17 cellular contexts compared by ENCODE assay signal in the genomic region with DNA sequence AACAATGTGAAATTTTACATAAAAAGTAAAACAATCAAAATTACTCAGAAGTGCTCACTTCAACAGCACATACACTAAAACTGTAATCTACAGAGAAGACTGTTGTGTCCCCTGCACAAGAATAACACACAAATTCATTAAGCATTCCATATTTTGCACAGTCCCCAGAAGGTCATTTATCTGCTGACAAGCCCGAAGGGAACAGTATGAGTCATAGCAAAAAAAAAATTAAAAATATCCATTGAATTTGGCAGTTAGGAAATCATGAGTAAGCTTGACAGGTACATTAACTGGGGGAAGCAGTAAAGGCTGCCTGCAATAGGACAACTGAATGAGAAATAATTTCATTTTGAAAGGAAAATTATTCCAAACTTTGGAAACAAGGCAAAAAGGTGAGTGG. TPM values are rescaled to one million over a fixed set of nuclear protein-coding genes. Genes with fewer than 3 reads are reported as not detected.
A peak's percentile ranks its signal among the peaks of the same experiment; 100 is the strongest.
DNase-seq lines count a peak whose midpoint lies in the region; ATAC-seq and TF ChIP-seq lines count a peak whose summit lies in the region.
"Had no signal": no experiment of that assay in that cellular context is flagged by ENCODE, and none has a peak within 500 bp of the region (broad histone marks: within the 10 kb centered on the region; RNA-seq: fewer than 3 reads in every experiment).

No MANE protein-coding gene starts in this region.

- H3K4me3 ChIP-seq in AG10803 (ENCODE audit: low read length) (no peak overlapping the region), SK-N-SH (ENCODE audit: low read depth in 2 of 2, low read length in 1 of 2) (no peak overlapping the region), fibroblast of lung (replicated peaks in 1 of 4; ENCODE audit: control extremely low read depth in 1 of 4, insufficient read depth in 1 of 4, low read depth in 3 of 4, low read length in 4 of 4) (no peak overlapping the region), stomach (no peak overlapping the region)
- H3K4me3 ChIP-seq: cardiac muscle cell, HAP-1, left lung, suprapubic skin had no signal

- no peak for TF ChIP-seq RAD21 in SK-N-SH (IDR thresholded peaks at IDR 0.05; ENCODE audit: low read length)

- TF ChIP-seq CTCF in AG10803 (conservative IDR thresholded peaks at IDR 0.05; ENCODE audit: low read length) (no peak), HFFc6 (IDR thresholded peaks at IDR 0.05) (no peak), SK-N-SH (IDR thresholded peaks at IDR 0.05) (no peak), fibroblast of lung (conservative IDR thresholded peaks at IDR 0.05 in 1 of 2, IDR thresholded peaks at IDR 0.05 in 1 of 2; ENCODE audit: low read depth in 1 of 2, low read length in 2 of 2) (no peak), stomach (IDR thresholded peaks at IDR 0.05) (no peak)

- H3K36me3 Mint-ChIP-seq in HFFc6 (ENCODE audit: low read depth), result peaks cover 6% of the 10 kb centered on the region; the same call in 1 of the 2 replicates
- peaks cover 10% of the 10 kb centered on the region for H3K36me3 Mint-ChIP-seq in T-helper 2 cell treated with Interferon-gamma antibody and Interleukin-4, amounts not matched to agents 5 μg/mL and 100 μg/mL, for 36 hours (ENCODE audit: low read depth)

- intact Hi-C loops in stomach (cut with DNase I; ENCODE audit: low total_unique reads), result no loop called here

- H3K9me3 Mint-ChIP-seq in HFFc6, result no peaks in the 10 kb centered on the region
- no peaks in the 10 kb centered on the region for H3K9me3 Mint-ChIP-seq in T-helper 2 cell treated with Interferon-gamma antibody and Interleukin-4, amounts not matched to agents 5 μg/mL and 100 μg/mL, for 36 hours
- H3K9me3 Mint-ChIP-seq: naive thymus-derived CD8-positive, alpha-beta T cell had no signal

- no peak overlapping the region for H3K4me3 Mint-ChIP-seq in HFFc6
- no peak overlapping the region for H3K4me3 Mint-ChIP-seq in T-helper 2 cell treated with Interferon-gamma antibody and Interleukin-4, amounts not matched to agents 5 μg/mL and 100 μg/mL, for 36 hours

- TF ChIP-seq POLR2A in stomach (IDR thresholded peaks at IDR 0.05), result no peak

- H3K27ac ChIP-seq in SK-N-SH (ENCODE audit: low read depth in 2 of 2, low read length in 1 of 2) (peak overlapping the region in 1 of 2 experiments; percentile 25; a peak in 1 of 4 replicates), fibroblast of lung (ENCODE audit: insufficient read depth, low read length) (no peak overlapping the region), stomach (no peak overlapping the region)
- H3K27ac ChIP-seq: cardiac muscle cell, left lung, suprapubic skin had no signal

- ATAC-seq in HG02981 (IDR thresholded peaks at IDR 0.05; ENCODE audit: unreplicated experiment), result no peak
- ATAC-seq: left lung; naive thymus-derived CD8-positive, alpha-beta T cell had no signal

- 15% methylated on average over 1 of the region's 1 CpG for whole genome bisulfite sequencing in SK-N-SH (ENCODE audit: low lambda C conversion rate)
- 9 to 25% (median 19%) methylated on average over 1 of the region's 1 CpG for WGBS in stomach, 5 donors

- H2AFZ ChIP-seq in SK-N-SH (ENCODE audit: low read depth) (no peak overlapping the region), fibroblast of lung (ENCODE audit: low read length) (no peak overlapping the region)

- no peak overlapping the region for H3K4me2 ChIP-seq in SK-N-SH
- no peak overlapping the region for H3K4me2 ChIP-seq in fibroblast of lung (ENCODE audit: extremely low read depth, insufficient read depth, low read length)

- no peaks in the 10 kb centered on the region for H3K27me3 ChIP-seq in SK-N-SH (ENCODE audit: insufficient read depth)
- H3K27me3 ChIP-seq in fibroblast of lung (ENCODE audit: control insufficient read depth, insufficient read depth, low read length), result no peaks in the 10 kb centered on the region
- H3K27me3 ChIP-seq in stomach, result no peaks in the 10 kb centered on the region
- H3K27me3 ChIP-seq: cardiac muscle cell, left lung, suprapubic skin had no signal

- H3K9me3 ChIP-seq in SK-N-SH, result no peaks in the 10 kb centered on the region
- H3K9me3 ChIP-seq in fibroblast of lung (ENCODE audit: control insufficient read depth, insufficient read depth, low read depth, low read length), result no peaks in the 10 kb centered on the region
- no peaks in the 10 kb centered on the region for H3K9me3 ChIP-seq in stomach
- H3K9me3 ChIP-seq: HAP-1, left lung, suprapubic skin had no signal

- H3K4me1 ChIP-seq in SK-N-SH (ENCODE audit: control insufficient read depth in 1 of 2, insufficient read depth in 2 of 2, low read depth in 1 of 2, low read length in 1 of 2) (peaks cover 0 to 6% of the 10 kb centered on the region in 2 experiments; a peak in 2 of 4 replicates), fibroblast of lung (ENCODE audit: control insufficient read depth, extremely low read depth, insufficient read depth, low read length) (peaks cover 7% of the 10 kb centered on the region), stomach (peaks cover 0 to 30% (median 24%) of the 10 kb centered on the region in 4 donors)

- H3K36me3 ChIP-seq in SK-N-SH (replicated peaks in 1 of 2; ENCODE audit: control insufficient read depth in 1 of 2, insufficient read depth in 2 of 2, low read length in 1 of 2) (peaks cover 4 to 9% of the 10 kb centered on the region in 2 experiments), fibroblast of lung (ENCODE audit: control insufficient read depth, insufficient read depth, low read length) (no peaks in the 10 kb centered on the region), stomach (peaks cover 0 to 9% (median 0%) of the 10 kb centered on the region in 4 donors)
- H3K36me3 ChIP-seq: cardiac muscle cell, left lung, suprapubic skin had no signal

- peaks cover 4% of the 10 kb centered on the region for H3F3A ChIP-seq in SK-N-SH (replicated peaks; ENCODE audit: insufficient read depth)

- no peaks in the 10 kb centered on the region for H3K9me2 ChIP-seq in SK-N-SH

- peaks cover 4% of the 10 kb centered on the region; the same call in 1 of the 2 replicates for H3K27me3 Mint-ChIP-seq in HFFc6 (ENCODE audit: insufficient read depth)
- H3K27me3 Mint-ChIP-seq in T-helper 2 cell treated with Interferon-gamma antibody and Interleukin-4, amounts not matched to agents 5 μg/mL and 100 μg/mL, for 36 hours (ENCODE audit: low read depth), result no peaks in the 10 kb centered on the region
- H3K27me3 Mint-ChIP-seq: naive thymus-derived CD8-positive, alpha-beta T cell had no signal

- POLR2A ChIA-PET in SK-N-SH (lab: Yijun Ruan, JAX), result interaction anchor here (0.6 kb wide), 1 partner anchor 228 kb away, joined by 4 read pairs; no protein-coding TSS in a partner anchor

- H3K9ac ChIP-seq in SK-N-SH (no peak overlapping the region), fibroblast of lung (ENCODE audit: insufficient read depth, low read length) (no peak overlapping the region)

- H3K27ac Mint-ChIP-seq in HFFc6, result peak overlapping the region; percentile 45; the same call in 1 of the 2 replicates
- H3K27ac Mint-ChIP-seq in T-helper 2 cell treated with Interferon-gamma antibody and Interleukin-4, amounts not matched to agents 5 μg/mL and 100 μg/mL, for 36 hours, result no peak overlapping the region

- no peak for TF ChIP-seq EP300 in SK-N-SH (IDR thresholded peaks at IDR 0.05; ENCODE audit: borderline replicate concordance in 1 of 2, low read depth in 1 of 2, low read length in 1 of 2)
- no peak for TF ChIP-seq EP300 in stomach (IDR thresholded peaks at IDR 0.05)

- CTCF ChIA-PET in SK-N-SH (lab: Yijun Ruan, JAX), result interaction anchor here (1.1 to 2.2 kb wide), 2 partner anchors 14 to 226 kb away, joined by 5 to 7 read pairs; no protein-coding TSS in a partner anchor

- peak; percentile 31 for DNase-seq in AG10803 (ENCODE audit: low read depth)
- DNase-seq in HFFc6, result peak; percentile 12
- DNase-seq in SK-N-SH, result no peak
- DNase-seq in fibroblast of lung (ENCODE audit: low read depth in 2 of 2), result peak; percentile 61 to 64
- no peak for DNase-seq in stomach
- DNase-seq in T-helper 2 cell treated with Interferon-gamma antibody and Interleukin-4, amounts not matched to agents 5 μg/mL and 100 μg/mL, for 36 hours (ENCODE audit: low spot score), result no peak
- DNase-seq in NCI-H1092 treated with DMSO at 0.1 percent for 48 hours (lab: John Stamatoyannopoulos, UW), result no peak
- DNase-seq: activated effector memory CD4-positive, alpha-beta T cell treated with Interleukin-2 at 50 U/mL for 16 hours; naive thymus-derived CD8-positive, alpha-beta T cell; NCI-H2029; NCI-H69; T1000 had no signal

- peaks cover 46% of the 10 kb centered on the region for H3K4me1 Mint-ChIP-seq in HFFc6 (ENCODE audit: low read depth)
- peaks cover 17% of the 10 kb centered on the region for H3K4me1 Mint-ChIP-seq in T-helper 2 cell treated with Interferon-gamma antibody and Interleukin-4, amounts not matched to agents 5 μg/mL and 100 μg/mL, for 36 hours (ENCODE audit: low read depth)

- H3K79me2 ChIP-seq in SK-N-SH (ENCODE audit: insufficient read depth), result peaks cover 15% of the 10 kb centered on the region
- peaks cover 16% of the 10 kb centered on the region for H3K79me2 ChIP-seq in fibroblast of lung (ENCODE audit: control insufficient read depth, insufficient read depth, low read length)

- H4K20me1 ChIP-seq in SK-N-SH (ENCODE audit: insufficient read depth), result no peaks in the 10 kb centered on the region
- H4K20me1 ChIP-seq in fibroblast of lung (ENCODE audit: control insufficient read depth, extremely low read depth, insufficient read depth, low read length), result no peaks in the 10 kb centered on the region

TF ChIP-seq in SK-N-SH, 30 proteins besides CTCF, POLR2A, EP300 and RAD21 (continues in another document):
- no peak for TF ChIP-seq EZH2phosphoT487 (IDR thresholded peaks at IDR 0.05; ENCODE audit: borderline replicate concordance, low read depth)
- no peak for TF ChIP-seq NRF1 (IDR thresholded peaks at IDR 0.05; ENCODE audit: low read depth, low read length)

RNA-seq across cellular contexts. Expression of gene CACYBP, which starts 3.3 kb away (rescaled TPM):
- total RNA-seq in HFFc6 (2021; fragmentation: NEBNext Ultra II Directional; extraction: Animal tissue kit (Norgen Biotek cat#: 25700)), result 100 to 1,000 TPM in 5 of 6 experiments, 10 to 100 TPM in 1; 89.9 to 164 (median 142) TPM
- polyA plus RNA-seq in SK-N-SH (2012; rRNA removed) (40.0 and 56.2 TPM in 2 replicates), fibroblast of lung (55.6 and 101 TPM in 2 replicates), stomach (10 to 100 TPM; 38.2 to 64.4 (median 63.8) TPM)
- 78.7 and 87.8 TPM in 2 replicates for polyA plus RNA-seq in SK-N-SH (2012; cell fraction: cytosol; rRNA removed)
- polyA plus RNA-seq in SK-N-SH (2012; cell fraction: nucleus; rRNA removed), result 18.5 and 28.9 TPM in 2 replicates
- total RNA-seq in fibroblast of lung (238 and 543 TPM in 2 replicates), stomach (100 to 1,000 TPM in 3 of 5 donors, 10 to 100 TPM in 2; 16.5 to 317 (median 125) TPM)
- polyA plus RNA-seq in fibroblast of lung (2012), result 66.7 and 117 TPM in 2 replicates
- 0.24 and 0.26 TPM in 2 replicates for polyA minus RNA-seq in fibroblast of lung (ENCODE audit: low replicate concordance)

RNA-seq across cellular contexts. Expression of gene MRPS14, which starts 26.8 kb away (rescaled TPM):
- total RNA-seq in HFFc6 (2021; fragmentation: NEBNext Ultra II Directional; extraction: Animal tissue kit (Norgen Biotek cat#: 25700)), result 10 to 100 TPM; 30.1 to 43.4 (median 36.6) TPM
- polyA plus RNA-seq in SK-N-SH (2012; rRNA removed) (18.2 and 18.7 TPM in 2 replicates), fibroblast of lung (31.6 and 31.8 TPM in 2 replicates), stomach (10 to 100 TPM; 20.3 to 28.3 (median 24.3) TPM)
- 18.7 and 21.2 TPM in 2 replicates for polyA plus RNA-seq in SK-N-SH (2012; cell fraction: cytosol; rRNA removed)
- 19.9 and 26.6 TPM in 2 replicates for polyA plus RNA-seq in SK-N-SH (2012; cell fraction: nucleus; rRNA removed)
- total RNA-seq in fibroblast of lung (31.3 and 39.5 TPM in 2 replicates), stomach (10 to 100 TPM in 3 of 5 donors, 1 to 10 TPM in 2; 7.0 to 45.9 (median 12.5) TPM)
- polyA plus RNA-seq in fibroblast of lung (2012), result 37.0 and 39.8 TPM in 2 replicates
- polyA minus RNA-seq in fibroblast of lung (ENCODE audit: low replicate concordance), result 1.1 and 10.1 TPM in 2 replicates

Comparison
In these comparisons a context has a peak if more than half of its experiments do, and no peak if none do; other contexts are left out.
1. DNase-seq: peak in AG10803 (single experiment), HFFc6 (single experiment) and fibroblast of lung (2 of 2); none in SK-N-SH (single experiment), stomach (single experiment), T-helper 2 cell treated with Interferon-gamma antibody and Interleukin-4, amounts not matched to agents 5 μg/mL and 100 μg/mL, for 36 hours (single experiment) and NCI-H1092 treated with DMSO at 0.1 percent for 48 hours (single experiment).